Comparison of ENCODE assay signal across 8 cellular contexts in genomic region chr6:80214436-80215022, GRCh38.
DNase-seq lines count a peak whose midpoint lies in the region; ATAC-seq, FAIRE-seq and TF ChIP-seq lines count a peak whose summit lies in the region.

No MANE protein-coding gene starts in this region.

- 63 to 68% methylated on average over 4 of the region's 4 CpGs for WGBS in testis, 2 donors

- H3K9me3 Mint-ChIP-seq in MCF 10A (ENCODE audit: unreplicated experiment): no peaks in the 10 kb centered on the region

- DNase-seq in activated CD4-positive, alpha-beta T cell treated with anti-CD3 and anti-CD28 coated beads for 48 hours: peak; percentile 30
- DNase-seq in activated CD4-positive, alpha-beta T cell treated with anti-CD3 and anti-CD28 coated beads for 1 hour: no peak
- DNase-seq in HTR-8/SVneo (ENCODE audit: insufficient read length, low spot score): peak; percentile 28
- peak; percentile 20 for DNase-seq in NT2/D1 (ENCODE audit: low read depth, low spot score)
- peak; percentile 69 for DNase-seq in MCF 10A (ENCODE audit: unreplicated experiment)
- DNase-seq in kidney epithelial cell (ENCODE audit: low read depth): no peak
- peak; percentile 57 for DNase-seq in testis

- no peak for FAIRE-seq in HTR-8/SVneo (lab: Jason Lieb, UNC)

- H3K27ac ChIP-seq in testis: no peak overlapping the region

- H3K9ac ChIP-seq in NT2/D1 (ENCODE audit: insufficient read length, low read depth): no peak overlapping the region

- H3K9me3 ChIP-seq in NT2/D1 (ENCODE audit: insufficient read depth, low read length) (no peaks in the 10 kb centered on the region), testis (no peaks in the 10 kb centered on the region)

- H3K27me3 ChIP-seq in NT2/D1 (ENCODE audit: insufficient read depth, insufficient read length): no peaks in the 10 kb centered on the region
- no peaks in the 10 kb centered on the region for H3K27me3 ChIP-seq in kidney epithelial cell (ENCODE audit: control insufficient read depth, insufficient read depth, low read length)
- H3K27me3 ChIP-seq in testis: no peaks in the 10 kb centered on the region

- H3K4me1 ChIP-seq in NT2/D1 (ENCODE audit: insufficient read depth, insufficient read length): no peaks in the 10 kb centered on the region
- H3K4me1 ChIP-seq in testis: peaks cover 14% of the 10 kb centered on the region

- no peak overlapping the region for H3K27ac Mint-ChIP-seq in MCF 10A (ENCODE audit: low read depth, unreplicated experiment)

- H3K4me3 Mint-ChIP-seq in MCF 10A (ENCODE audit: unreplicated experiment): no peak overlapping the region

- POLR2A ChIA-PET in MCF 10A (lab: Yijun Ruan, JAX): interaction anchor here (0.8 to 1.0 kb wide), 3 partner anchors 9 to 330 kb away, joined by 3 to 4 read pairs (median 3); no protein-coding TSS in a partner anchor

- CTCF ChIA-PET in MCF 10A (lab: Yijun Ruan, JAX): interaction anchor here (0.5 to 2.5 kb wide), 37 partner anchors 9 to 1822 kb away, joined by 3 to 44 read pairs (median 3); no protein-coding TSS in a partner anchor

- TF ChIP-seq CTCF in MCF 10A (IDR thresholded peaks at IDR 0.05; ENCODE audit: unreplicated experiment) (peak; percentile 85), kidney epithelial cell (IDR thresholded peaks at IDR 0.05; ENCODE audit: insufficient read depth, low read length, poor library complexity, severe bottlenecking) (peak; percentile 78), testis (IDR thresholded peaks at IDR 0.05) (peak; percentile 34 to 65 (median 58))

- H3K27me3 Mint-ChIP-seq in MCF 10A (ENCODE audit: insufficient read depth, unreplicated experiment): no peaks in the 10 kb centered on the region

- no peaks in the 10 kb centered on the region for H3K4me1 Mint-ChIP-seq in MCF 10A (ENCODE audit: insufficient read depth, unreplicated experiment)

- H3K4me3 ChIP-seq in NT2/D1 (ENCODE audit: insufficient read length, low read depth) (no peak overlapping the region), kidney epithelial cell (ENCODE audit: low read depth, low read length) (no peak overlapping the region), testis (no peak overlapping the region)

- no peak for TF ChIP-seq POLR2A in testis (IDR thresholded peaks at IDR 0.05)

- H3K36me3 Mint-ChIP-seq in MCF 10A (ENCODE audit: insufficient read depth, unreplicated experiment): no peaks in the 10 kb centered on the region

- intact Hi-C loops in MCF 10A (cut with micrococcal nuclease): loop anchor here (1.0 to 10.0 kb wide), 7 partner anchors 81 to 1252 kb away; no protein-coding TSS in a partner anchor
- intact Hi-C loops in testis (cut with DNase I; ENCODE audit: low total_unique reads): no loop called here

- no peaks in the 10 kb centered on the region for H3K36me3 ChIP-seq in NT2/D1 (ENCODE audit: insufficient read depth, insufficient read length, low read length)
- H3K36me3 ChIP-seq in kidney epithelial cell (ENCODE audit: control insufficient read depth, insufficient read depth, low read length): no peaks in the 10 kb centered on the region
- H3K36me3 ChIP-seq in testis (ENCODE audit: low read depth, missing control alignments): no peaks in the 10 kb centered on the region

- no TSS peak for BruUV-seq in MCF 10A (replicated peaks; lab: Mats Ljungman, UMichigan)

- peak; percentile 84 for ATAC-seq in GM21737 (IDR thresholded peaks at IDR 0.05; ENCODE audit: unreplicated experiment)

Comparison
In these comparisons a context has a peak if more than half of its experiments do, and no peak if none do; other contexts are left out.
1. DNase-seq: peak in activated CD4-positive, alpha-beta T cell treated with anti-CD3 and anti-CD28 coated beads for 48 hours (single experiment), HTR-8/SVneo (single experiment), NT2/D1 (single experiment), MCF 10A (single experiment) and testis (single experiment); none in activated CD4-positive, alpha-beta T cell treated with anti-CD3 and anti-CD28 coated beads for 1 hour (single experiment) and kidney epithelial cell (single experiment).
2. Peak in every context shown above with its lines, with median percentiles within 50 percentile points of each other: CTCF ChIP-seq.